ENCODE assay signal across 11 cellular contexts in the genomic region with DNA sequence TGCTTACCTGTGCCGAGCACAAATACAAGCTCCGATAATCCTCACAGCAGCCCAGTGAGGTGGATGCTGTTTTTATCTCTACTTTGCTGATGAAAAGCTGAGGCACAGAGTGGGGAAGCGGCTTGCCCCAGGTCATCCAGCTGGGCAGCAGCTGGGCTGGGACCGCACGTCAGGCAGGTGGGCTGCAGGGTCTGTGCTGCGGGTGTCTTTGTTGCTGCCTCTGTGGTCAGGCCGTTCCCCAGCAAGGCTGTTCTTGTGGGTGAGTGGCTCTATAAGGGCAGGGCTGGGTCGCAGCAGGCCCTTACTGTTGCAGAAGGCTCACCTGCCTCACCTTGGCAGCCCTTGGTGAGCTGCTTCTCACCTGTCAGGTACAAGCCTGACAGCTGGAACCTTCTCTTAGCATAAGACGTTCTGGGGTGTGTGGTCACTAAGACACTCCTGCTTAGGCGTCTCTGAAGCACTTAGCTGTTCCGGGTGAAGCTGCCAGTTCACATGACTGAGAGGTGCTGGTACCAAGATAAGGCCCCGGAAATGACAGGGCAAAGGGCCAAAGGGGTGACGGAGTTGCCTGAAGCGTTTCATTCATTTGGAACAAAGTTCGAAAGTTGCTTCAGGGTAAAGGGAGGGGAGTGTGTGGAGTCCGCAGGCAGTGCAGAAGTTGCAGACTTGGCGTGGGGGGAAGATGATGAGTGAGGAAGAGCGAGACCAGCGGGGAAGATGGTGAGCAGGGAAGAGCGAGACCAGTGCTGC. TPM values are rescaled to one million over a fixed set of nuclear protein-coding genes. Genes with fewer than 3 reads are reported as not detected.
DNase-seq lines count a peak whose midpoint lies in the region; ATAC-seq and TF ChIP-seq lines count a peak whose summit lies in the region.
"Had no signal": no experiment of that assay in that cellular context is flagged by ENCODE, and none has a peak within 500 bp of the region (broad histone marks: within the 10 kb centered on the region; RNA-seq: fewer than 3 reads in every experiment).

No MANE protein-coding gene starts in this region.

- peaks cover 87% of the 10 kb centered on the region for H3K36me3 Mint-ChIP-seq in stimulated activated naive CD8-positive, alpha-beta T cell treated with anti-CD3 and anti-CD28 coated beads, Interleukin-15, Interleukin-2, amounts not matched to agents 100 ng/mL and 50 ng/mL, for 24 hours (ENCODE audit: low read depth)

- DNase-seq in stimulated activated naive CD8-positive, alpha-beta T cell treated with anti-CD3 and anti-CD28 coated beads, Interleukin-15, Interleukin-2, amounts not matched to agents 100 U/mL and 50 U/mL, for 24 hours: no peak
- DNase-seq in amniotic epithelial cell (ENCODE audit: low read depth) (peak; percentile 37), kidney tubule cell (ENCODE audit: low spot score) (peak; percentile 76), ureter (ENCODE audit: low spot score) (peak; percentile 59), T-helper 2 cell (no peak), smooth muscle cell (lab: John Stamatoyannopoulos, UW; ENCODE audit: unreplicated experiment) (no peak)
- DNase-seq: BE2C, NCI-H187 had no signal

- H3K4me1 Mint-ChIP-seq in stimulated activated naive CD8-positive, alpha-beta T cell treated with anti-CD3 and anti-CD28 coated beads, Interleukin-15, Interleukin-2, amounts not matched to agents 100 ng/mL and 50 ng/mL, for 24 hours (ENCODE audit: low read depth): peaks cover 59% of the 10 kb centered on the region

- TF ChIP-seq CTCF in smooth muscle cell (IDR thresholded peaks at IDR 0.05; ENCODE audit: borderline replicate concordance, insufficient read depth, poor library complexity, severe bottlenecking): no peak

- H3F3A ChIP-seq in smooth muscle cell (ENCODE audit: low read depth): no peaks in the 10 kb centered on the region

- H3K79me2 ChIP-seq in smooth muscle cell (ENCODE audit: low read depth): no peaks in the 10 kb centered on the region

- no peaks in the 10 kb centered on the region for H3K27me3 ChIP-seq in smooth muscle cell (ENCODE audit: low read depth)

- 91% methylated on average over 20 of the region's 20 CpGs for WGBS in smooth muscle cell (ENCODE audit: low lambda C conversion rate)

- no peak overlapping the region for H3K4me2 ChIP-seq in smooth muscle cell

- H3K9me3 Mint-ChIP-seq in stimulated activated naive CD8-positive, alpha-beta T cell treated with anti-CD3 and anti-CD28 coated beads, Interleukin-15, Interleukin-2, amounts not matched to agents 100 ng/mL and 50 ng/mL, for 24 hours: no peaks in the 10 kb centered on the region
- H3K9me3 Mint-ChIP-seq: activated T-helper 17 cell treated with anti-CD3 and anti-CD28 coated beads, Interleukin-2, amount 50 U/mL, for 72 hours had no signal

- H3K27ac Mint-ChIP-seq in stimulated activated naive CD8-positive, alpha-beta T cell treated with anti-CD3 and anti-CD28 coated beads, Interleukin-15, Interleukin-2, amounts not matched to agents 100 ng/mL and 50 ng/mL, for 24 hours: peak overlapping the region; percentile 64
- H3K27ac Mint-ChIP-seq: activated T-helper 17 cell treated with anti-CD3 and anti-CD28 coated beads, Interleukin-2, amount 50 U/mL, for 72 hours had no signal

- no peaks in the 10 kb centered on the region for H3K9me3 ChIP-seq in smooth muscle cell (replicated peaks; ENCODE audit: low read depth)
- H3K9me3 ChIP-seq: BE2C had no signal

- H3K27me3 Mint-ChIP-seq in stimulated activated naive CD8-positive, alpha-beta T cell treated with anti-CD3 and anti-CD28 coated beads, Interleukin-15, Interleukin-2, amounts not matched to agents 100 ng/mL and 50 ng/mL, for 24 hours: no peaks in the 10 kb centered on the region
- H3K27me3 Mint-ChIP-seq: activated T-helper 17 cell treated with anti-CD3 and anti-CD28 coated beads, Interleukin-2, amount 50 U/mL, for 72 hours had no signal

- peaks cover 17% of the 10 kb centered on the region for H3K4me1 ChIP-seq in smooth muscle cell (ENCODE audit: low read depth)
- H3K4me1 ChIP-seq: BE2C had no signal

- no peaks in the 10 kb centered on the region for H4K20me1 ChIP-seq in smooth muscle cell (ENCODE audit: low read depth)

- no peak overlapping the region for H2AFZ ChIP-seq in smooth muscle cell (ENCODE audit: low read depth)

- H3K9ac ChIP-seq in smooth muscle cell (ENCODE audit: low read depth): no peak overlapping the region

- no peak overlapping the region for H3K4me3 ChIP-seq in smooth muscle cell

- H3K36me3 ChIP-seq in smooth muscle cell (ENCODE audit: low read depth): no peaks in the 10 kb centered on the region
- H3K36me3 ChIP-seq: BE2C had no signal

- no peak for ATAC-seq in stimulated activated naive CD8-positive, alpha-beta T cell treated with anti-CD3 and anti-CD28 coated beads, Interleukin-15, Interleukin-2, amounts not matched to agents 100 U/mL and 50 U/mL, for 24 hours
- ATAC-seq in HG03571 (IDR thresholded peaks at IDR 0.05; ENCODE audit: unreplicated experiment): no peak
- ATAC-seq: activated T-helper 17 cell treated with anti-CD3 and anti-CD28 coated beads, Interleukin-2, amount 50 U/mL, for 72 hours had no signal

- H3K4me3 Mint-ChIP-seq in stimulated activated naive CD8-positive, alpha-beta T cell treated with anti-CD3 and anti-CD28 coated beads, Interleukin-15, Interleukin-2, amounts not matched to agents 100 ng/mL and 50 ng/mL, for 24 hours: peak overlapping the region; percentile 8
- H3K4me3 Mint-ChIP-seq: activated T-helper 17 cell treated with anti-CD3 and anti-CD28 coated beads, Interleukin-2, amount 50 U/mL, for 72 hours had no signal

- H3K27ac ChIP-seq in smooth muscle cell (ENCODE audit: low read depth): no peak overlapping the region

RNA-seq across cellular contexts. Expression of gene IRF8, which starts 17.4 kb away (rescaled TPM):
- total RNA-seq in ureter (9.5 TPM), smooth muscle cell (1.1 and 3.4 TPM in 2 replicates)
- 0.88 and 2.6 TPM in 2 replicates for polyA plus RNA-seq in smooth muscle cell

Comparison
In these comparisons a context has a peak if more than half of its experiments do, and no peak if none do; other contexts are left out.
1. DNase-seq: peak in amniotic epithelial cell (single experiment), kidney tubule cell (single experiment) and ureter (single experiment); none in stimulated activated naive CD8-positive, alpha-beta T cell treated with anti-CD3 and anti-CD28 coated beads, Interleukin-15, Interleukin-2, amounts not matched to agents 100 U/mL and 50 U/mL, for 24 hours (single experiment), T-helper 2 cell (0 of 5) and smooth muscle cell (single experiment).